9 cellular contexts compared by ENCODE assay signal in genomic region chr17:13699261-13699660, GRCh38.
"Had no signal": no experiment of that assay in that cellular context is flagged by ENCODE, and none has a peak within 500 bp of the region (broad histone marks: within the 10 kb centered on the region; RNA-seq: fewer than 3 reads in every experiment).

No MANE protein-coding gene starts in this region.

- ATAC-seq: HCT116, HepG2 had no signal

- H3K9ac ChIP-seq: GM23248, KMS-11 had no signal

- H3K4me3 ChIP-seq: GM23248, HAP-1 had no signal

- H3K27ac ChIP-seq: GM23248, HL-60, KMS-11 had no signal

- H3K4me1 ChIP-seq: HAP-1 had no signal

- H3K36me3 ChIP-seq: HAP-1 had no signal

- DNase-seq: GM23248, GOT3, HFFc6, KBM-7 had no signal

- H2AFZ ChIP-seq: GM23248 had no signal

- H3K4me2 ChIP-seq: KMS-11 had no signal
